Comparison of ENCODE assay signal across 8 cellular contexts in genomic region chr1:28248273-28249012, GRCh38. TPM values are rescaled to one million over a fixed set of nuclear protein-coding genes. Genes with fewer than 3 reads are reported as not detected.
A peak's percentile ranks its signal among the peaks of the same experiment; 100 is the strongest.
DNase-seq lines count a peak whose midpoint lies in the region; ATAC-seq lines count a peak whose summit lies in the region.

No MANE protein-coding gene starts in this region.

- no peak for ATAC-seq in HG02571 (IDR thresholded peaks at IDR 0.05; ENCODE audit: unreplicated experiment)

- H3K27ac ChIP-seq in cingulate gyrus (ENCODE audit: low read depth, low read length) (peak overlapping the region; percentile 83), layer of hippocampus (ENCODE audit: low read depth, low read length) (peak overlapping the region; percentile 59)

- no peak overlapping the region for H3K4me3 ChIP-seq in H7 (ENCODE audit: insufficient read depth, low read depth, low read length)

- DNase-seq in C1 segment of cervical spinal cord (lab: John Stamatoyannopoulos, UW) (peak in 12 of 14 donors; percentile 18 to 79 (median 53)), H7 (peak; percentile 73), NCI-H446 (lab: John Stamatoyannopoulos, UW) (peak; percentile 79 to 80)
- DNase-seq in activated CD4-positive, alpha-beta T cell treated with anti-CD3 and anti-CD28 coated beads for 24 hours (ENCODE audit: low read depth in 2 of 2) = peak; percentile 74 to 78
- DNase-seq in stimulated activated CD4-positive, alpha-beta T cell treated with anti-CD3 and anti-CD28 coated beads, Interleukin-1b, Interleukin-23, amount 100 ng/mL, for 1 hour (ENCODE audit: low read depth in 2 of 2) = peak; percentile 56 to 71

- no peaks in the 10 kb centered on the region for H3K27me3 ChIP-seq in H7 (ENCODE audit: control insufficient read depth, insufficient read depth, low read length)
- H3K27me3 ChIP-seq in layer of hippocampus (ENCODE audit: control insufficient read depth, insufficient read depth, low read length) = no peaks in the 10 kb centered on the region

- peaks cover 1% of the 10 kb centered on the region for H3K36me3 ChIP-seq in H7 (replicated peaks; ENCODE audit: control insufficient read depth, insufficient read depth, low read length)

RNA-seq across cellular contexts. Expression of gene SESN2, which starts 10.9 kb away (rescaled TPM):
- total RNA-seq in H7 (2014; rRNA removed; shearing (Covaris generic)) = 34.9 and 36.0 TPM in 2 replicates

RNA-seq across cellular contexts. Expression of gene ATP5IF1, which starts 12.5 kb away (rescaled TPM):
- 211 and 240 TPM in 2 replicates for total RNA-seq in H7 (2014; rRNA removed; shearing (Covaris generic))

RNA-seq across cellular contexts. Expression of gene DNAJC8, which starts 15.6 kb away (rescaled TPM):
- 115 and 117 TPM in 2 replicates for total RNA-seq in H7 (2014; rRNA removed; shearing (Covaris generic))
